Comparison of ENCODE assay signal across 11 cellular contexts in genomic region chr1:54800041-54800898, GRCh38. TPM values are rescaled to one million over a fixed set of nuclear protein-coding genes. Genes with fewer than 3 reads are reported as not detected.
DNase-seq lines count a peak whose midpoint lies in the region; ATAC-seq, FAIRE-seq and TF ChIP-seq lines count a peak whose summit lies in the region.
"Had no signal": no experiment of that assay in that cellular context is flagged by ENCODE, and none has a peak within 500 bp of the region (broad histone marks: within the 10 kb centered on the region; RNA-seq: fewer than 3 reads in every experiment).

No MANE protein-coding gene starts in this region.

- H3K36me3 ChIP-seq in liver (ENCODE audit: control insufficient read depth in 4 of 4, insufficient read depth in 3 of 4, low read depth in 1 of 4, low read length in 3 of 4) (no peaks in the 10 kb centered on the region), HepG2 (replicated peaks in 1 of 2; ENCODE audit: control insufficient read depth in 1 of 2, insufficient read depth in 2 of 2, low read length in 2 of 2) (no peaks in the 10 kb centered on the region), H1 (ENCODE audit: control insufficient read depth in 2 of 4, insufficient read depth in 4 of 4, low read length in 3 of 4) (no peaks in the 10 kb centered on the region)

- no peak for FAIRE-seq in HepG2 (lab: Jason Lieb, UNC)
- FAIRE-seq in H1 (lab: Jason Lieb, UNC), result no peak
- FAIRE-seq in HTR-8/SVneo (lab: Jason Lieb, UNC), result no peak
- FAIRE-seq: D721Med had no signal

- H3K9ac ChIP-seq in liver (ENCODE audit: low read depth in 1 of 2, low read length in 2 of 2) (no peak overlapping the region), HepG2 (ENCODE audit: insufficient read depth, low read depth, low read length) (no peak overlapping the region), H1 (replicated peaks in 1 of 4; ENCODE audit: extremely low read depth in 1 of 4, low read depth in 3 of 4, low read length in 3 of 4) (no peak overlapping the region)

- H2BK120ac ChIP-seq in H1 (replicated peaks; ENCODE audit: low read depth, low read length), result no peak overlapping the region

- TF ChIP-seq RAD21 in liver (IDR thresholded peaks at IDR 0.05), result no peak
- no peak for TF ChIP-seq RAD21 in HepG2 (CRISPR knock-in tag; IDR thresholded peaks at IDR 0.05)
- no peak for TF ChIP-seq RAD21 in H1 (IDR thresholded peaks at IDR 0.05 in 1 of 2, conservative IDR thresholded peaks at IDR 0.05 in 1 of 2; ENCODE audit: low read depth in 2 of 2, low read length in 2 of 2)

- POLR2A ChIA-PET in HepG2 (lab: Yijun Ruan, JAX) (no interaction called here), H1 (lab: Charles Lee; ENCODE audit: partially characterized antibody) (interaction anchor here (1.0 to 1.8 kb wide), 5 partner anchors 13 to 126 kb away, joined by 3 to 5 read pairs (median 4); no protein-coding TSS in a partner anchor)

- no TSS peak for BruUV-seq in HepG2 (replicated peaks; lab: Mats Ljungman, UMichigan)

- TF ChIP-seq POLR2A in HepG2 (IDR thresholded peaks at IDR 0.05; ENCODE audit: insufficient read depth in 1 of 2, low read depth in 2 of 2, low read length in 2 of 2), result no peak
- TF ChIP-seq POLR2A in H1 (IDR thresholded peaks at IDR 0.05; ENCODE audit: control extremely low read depth in 1 of 2, low read depth in 2 of 2, low read length in 2 of 2), result no peak

- intact Hi-C loops in HepG2 (cut with micrococcal nuclease; ENCODE audit: unreplicated experiment) (no loop called here), natural killer cell (cut with micrococcal nuclease) (loop anchor here (5.0 kb wide), 1 partner anchor 728 kb away; no protein-coding TSS in a partner anchor)

- H3K4me1 ChIP-seq in liver (ENCODE audit: control insufficient read depth in 4 of 4, insufficient read depth in 4 of 4, low read length in 3 of 4) (peaks cover 18 to 48% (median 34%) of the 10 kb centered on the region in 4 donors), HepG2 (ENCODE audit: insufficient read depth, low read length) (peaks cover 41% of the 10 kb centered on the region), H1 (replicated peaks in 1 of 4; ENCODE audit: control insufficient read depth in 3 of 4, insufficient read depth in 4 of 4, low read length in 3 of 4) (peaks cover 3 to 9% (median 7%) of the 10 kb centered on the region in 4 experiments; a peak in 6 of 7 replicates)

- no peak overlapping the region for H3K23ac ChIP-seq in H1 (ENCODE audit: insufficient read length)

- no peak for ATAC-seq in HepG2
- ATAC-seq in natural killer cell, result no peak
- ATAC-seq in GM21360 (IDR thresholded peaks at IDR 0.05; ENCODE audit: unreplicated experiment), result no peak

- H4K5ac ChIP-seq in H1 (ENCODE audit: insufficient read length, low read depth, low read length), result no peak overlapping the region

- no peak overlapping the region for H3K14ac ChIP-seq in H1 (ENCODE audit: insufficient read length)

- H4K20me1 ChIP-seq in HepG2 (ENCODE audit: insufficient read depth, low read length) (no peaks in the 10 kb centered on the region), H1 (replicated peaks in 1 of 2; ENCODE audit: control insufficient read depth in 1 of 2, insufficient read depth in 2 of 2, low read length in 2 of 2) (no peaks in the 10 kb centered on the region)

- H3K4me3 ChIP-seq in liver (ENCODE audit: low read depth in 1 of 3, low read length in 3 of 3) (peak overlapping the region; percentile 58 to 82 (median 70)), HepG2 (replicated peaks in 1 of 3; ENCODE audit: insufficient read depth in 1 of 3, low read depth in 2 of 3, low read length in 3 of 3) (no peak overlapping the region), H1 (ENCODE audit: extremely low read depth in 1 of 4, insufficient read depth in 2 of 4, low read depth in 3 of 4, low read length in 4 of 4) (peak overlapping the region; percentile 19 to 51 (median 22); a peak in 5 of 8 replicates)

- no peak for TF ChIP-seq CTCF in liver (IDR thresholded peaks at IDR 0.05; ENCODE audit: low read depth, low read length, missing input control)
- TF ChIP-seq CTCF in HepG2 (CRISPR knock-in tag; IDR thresholded peaks at IDR 0.05), result no peak
- TF ChIP-seq CTCF in H1 (IDR thresholded peaks at IDR 0.05; ENCODE audit: control extremely low read depth in 1 of 3, insufficient read depth in 1 of 3, low read depth in 1 of 3, low read length in 3 of 3), result no peak
- TF ChIP-seq CTCF in natural killer cell (IDR thresholded peaks at IDR 0.05), result no peak

- H3K4me3 Mint-ChIP-seq in natural killer cell, result peak overlapping the region; percentile 92

- peak overlapping the region; percentile 32; the same call in 1 of the 2 replicates for H3K18ac ChIP-seq in H1 (ENCODE audit: extremely low read depth, low read length)

- TF ChIP-seq EP300 in HepG2 (IDR thresholded peaks at IDR 0.05; ENCODE audit: low read depth in 2 of 2, low read length in 2 of 2) (no peak), HepG2 (CRISPR knock-in tag; IDR thresholded peaks at IDR 0.05; ENCODE audit: borderline replicate concordance) (no peak), H1 (IDR thresholded peaks at IDR 0.05; ENCODE audit: borderline replicate concordance in 1 of 2, low read depth in 2 of 2, low read length in 2 of 2) (no peak)

- no peak overlapping the region; the same call in 1 of the 2 replicates for H2AK5ac ChIP-seq in H1 (ENCODE audit: low read depth, low read length)

- no peak overlapping the region for H3K56ac ChIP-seq in H1 (replicated peaks; ENCODE audit: insufficient read length, low read depth, low read length)

- peak overlapping the region; percentile 94; the same call in 1 of the 2 replicates for H4K8ac ChIP-seq in H1 (ENCODE audit: extremely low read depth, insufficient read depth, low read length)

- no peaks in the 10 kb centered on the region for H3K9me3 Mint-ChIP-seq in natural killer cell

- H2BK12ac ChIP-seq in H1 (ENCODE audit: low read depth, low read length), result 0 out of 2 replicates have a peak overlapping the region, but pooled peaks have one; percentile 39

- no peaks in the 10 kb centered on the region for H3K9me3 ChIP-seq in liver (ENCODE audit: control insufficient read depth in 4 of 4, low read length in 3 of 4)
- no peaks in the 10 kb centered on the region for H3K9me3 ChIP-seq in HepG2 (ENCODE audit: low read length)
- H3K9me3 ChIP-seq in H1 (ENCODE audit: insufficient read depth in 2 of 2, low read depth in 1 of 2, low read length in 1 of 2), result no peaks in the 10 kb centered on the region

- peaks cover 3% of the 10 kb centered on the region; the same call in 1 of the 2 replicates for H3K23me2 ChIP-seq in H1 (ENCODE audit: low read depth, low read length)

- H3K79me2 ChIP-seq in HepG2 (ENCODE audit: insufficient read depth, low read length) (no peaks in the 10 kb centered on the region), H1 (ENCODE audit: control insufficient read depth in 1 of 2, insufficient read depth in 2 of 2, low read length in 2 of 2) (no peaks in the 10 kb centered on the region)

- in situ Hi-C loops in HepG2 (cut with HindIII; ENCODE audit: extremely low pct_ligation_motif_present, low pct_unique_long_range_greater_than_20kb), result no loop called here

- no peak overlapping the region for H2BK20ac ChIP-seq in H1 (ENCODE audit: low read length)

- no peak overlapping the region for H2BK5ac ChIP-seq in H1 (ENCODE audit: low read depth, low read length)

- WGBS in liver, result 50% methylated on average over 39 of the region's 39 CpGs
- WGBS in HepG2 (ENCODE audit: low lambda C conversion rate), result 90% methylated on average over 16 of the region's 39 CpGs
- WGBS in H1 (ENCODE audit: extremely low coverage in 1 of 2, insufficient coverage in 1 of 2, insufficient read length in 1 of 2, insufficient replicate concordance in 2 of 2, low coverage in 1 of 2, low lambda C conversion rate in 2 of 2, missing lambda C conversion rate in 1 of 2), 2 experiments, result 87% methylated on average over 35 of the region's 39 CpGs; no CpG with 5 or more reads in 1 of the 2 experiments

- no peaks in the 10 kb centered on the region for H3K27me3 Mint-ChIP-seq in natural killer cell (ENCODE audit: low read depth in 2 of 2)

- H3K4ac ChIP-seq in H1 (replicated peaks; ENCODE audit: insufficient read length, low read depth, low read length), result no peak overlapping the region

- H3K4me2 ChIP-seq in HepG2 (ENCODE audit: low read depth, low read length) (no peak overlapping the region), H1 (ENCODE audit: insufficient read depth in 1 of 2, low read depth in 2 of 2, low read length in 2 of 2) (peak overlapping the region; percentile 59)

- peak overlapping the region; percentile 91 to 95 for H3K27ac Mint-ChIP-seq in natural killer cell

- H3K79me1 ChIP-seq in H1 (ENCODE audit: low read depth, low read length), result no peaks in the 10 kb centered on the region; the same call in 1 of the 2 replicates

- no peaks in the 10 kb centered on the region for H3K27me3 ChIP-seq in liver (ENCODE audit: control insufficient read depth in 4 of 4, insufficient read depth in 4 of 4, low read length in 3 of 4)
- H3K27me3 ChIP-seq in HepG2 (ENCODE audit: control insufficient read depth in 1 of 2, insufficient read depth in 2 of 2, low read length in 2 of 2), result no peaks in the 10 kb centered on the region
- peaks cover 5 to 23% (median 16%) of the 10 kb centered on the region in 4 experiments; a peak in 6 of 7 replicates for H3K27me3 ChIP-seq in H1 (replicated peaks in 1 of 4; ENCODE audit: control insufficient read depth in 3 of 4, extremely low read depth in 1 of 4, insufficient read depth in 3 of 4, low read length in 3 of 4)

- H2AFZ ChIP-seq in HepG2 (ENCODE audit: low read length) (no peak overlapping the region), H1 (ENCODE audit: low read length) (peak overlapping the region; percentile 69; the same call in 1 of the 2 replicates)

- H4K91ac ChIP-seq in H1 (replicated peaks; ENCODE audit: insufficient read length, low read length), result peak overlapping the region; percentile 75

- no peaks in the 10 kb centered on the region for H3K36me3 Mint-ChIP-seq in natural killer cell

- DNase-seq in HepG2 (ENCODE audit: low spot score) (no peak), H1 (ENCODE audit: low read depth in 1 of 2, low spot score in 2 of 2) (peak in 1 of 2 experiments; percentile 60), natural killer cell (peak; percentile 12), HTR-8/SVneo (ENCODE audit: insufficient read length, low spot score) (no peak), SW 1271 (lab: John Stamatoyannopoulos, UW) (no peak), NCI-H748 treated with DMSO at 0.1 percent for 48 hours (lab: John Stamatoyannopoulos, UW) (no peak)
- DNase-seq: erythroblast, posterior cingulate gyrus had no signal

- H3K4me1 Mint-ChIP-seq in natural killer cell, result peaks cover 84 to 88% of the 10 kb centered on the region in 2 donors

- peak overlapping the region; percentile 55 to 57 for H3K27ac ChIP-seq in liver (ENCODE audit: low read depth in 1 of 2, low read length in 2 of 2)
- no peak overlapping the region for H3K27ac ChIP-seq in HepG2 (ENCODE audit: extremely low read length, insufficient read depth, low read length)
- no peak overlapping the region for H3K27ac ChIP-seq in H1 (ENCODE audit: low read depth, low read length)

- CTCF ChIA-PET in HepG2 (lab: Yijun Ruan, JAX; ENCODE audit: low intra/inter-chr PET ratio, low total read pairs) (no interaction called here), H1 (lab: Charles Lee; ENCODE audit: partially characterized antibody) (interaction anchor here (0.6 to 4.3 kb wide), 34 partner anchors 9 to 688 kb away, joined by 3 to 58 read pairs (median 4); partner anchors contain the start of gene TTC4)

- H2BK15ac ChIP-seq in H1 (ENCODE audit: low read length), result peak overlapping the region; percentile 75; the same call in 1 of the 2 replicates

RNA-seq across cellular contexts. Expression of gene TTC22, which starts 0.9 kb away (rescaled TPM):
- total RNA-seq in liver (1 to 10 TPM; 2.2 to 3.5 TPM), HepG2 (2016; rRNA removed; fragmentation: Illumina TruSeq; extraction: Trizol) (not detected in 2 replicates), natural killer cell (10 to 100 TPM; 17.8 to 30.8 (median 26.5) TPM)
- polyA plus RNA-seq in liver (1 to 10 TPM in 1 of 2 donors, under 1 TPM in 1; 0.96 to 2.5 TPM), HepG2 (2011; rRNA removed) (not detected in 2 replicates), H1 (2011; rRNA removed) (1.00 and 1.7 TPM in 2 replicates)
- total RNA-seq in HepG2 (2016; cell fraction: cytosol; rRNA removed; fragmentation: Illumina TruSeq; extraction: Trizol; ENCODE audit: low read depth), result not detected in 2 replicates
- not detected in 2 replicates for total RNA-seq in HepG2 (2016; cell fraction: insoluble cytoplasmic fraction; rRNA removed; fragmentation: Illumina TruSeq; extraction: Trizol)
- total RNA-seq in HepG2 (2016; cell fraction: membrane; rRNA removed; fragmentation: Illumina TruSeq; extraction: Trizol), result not detected in 2 replicates
- total RNA-seq in HepG2 (2016; cell fraction: nucleus; rRNA removed; fragmentation: Illumina TruSeq; extraction: Trizol), result not detected in 2 replicates
- polyA plus RNA-seq in HepG2 (2011; cell fraction: cytosol; rRNA removed), result not detected in 2 replicates
- polyA plus RNA-seq in HepG2 (2011; cell fraction: nucleus; rRNA removed), result not detected in 2 replicates
- not detected in 2 replicates for polyA plus RNA-seq in HepG2 (2012)
- not detected in 2 replicates for polyA plus RNA-seq in HepG2 (2016; cell fraction: cytosol; fragmentation: Illumina TruSeq; extraction: Trizol; ENCODE audit: low read depth)
- not detected in 2 replicates for polyA plus RNA-seq in HepG2 (2016; cell fraction: insoluble cytoplasmic fraction; fragmentation: Illumina TruSeq; extraction: Trizol; ENCODE audit: low read depth)
- not detected in 2 replicates for polyA plus RNA-seq in HepG2 (2016; cell fraction: membrane; fragmentation: Illumina TruSeq; extraction: Trizol; ENCODE audit: low read depth)
- not detected in 2 replicates for polyA plus RNA-seq in HepG2 (2016; cell fraction: nucleus; fragmentation: Illumina TruSeq; extraction: Trizol; ENCODE audit: insufficient read depth, low read depth)
- polyA minus RNA-seq in HepG2 (2011; rRNA and poly(A)+ RNA removed; ENCODE audit: low replicate concordance), result 0.05 TPM in 1 of 2 replicates, not detected in the other
- polyA minus RNA-seq in HepG2 (2011; cell fraction: cytosol; rRNA and poly(A)+ RNA removed), result 1.1 TPM in 1 of 2 replicates, not detected in the other
- not detected in 2 replicates for polyA minus RNA-seq in HepG2 (2011; cell fraction: nucleus; rRNA and poly(A)+ RNA removed)
- 1.1 and 1.6 TPM in 2 replicates for total RNA-seq in H1 (2021; fragmentation: NEBNext Ultra II Directional; extraction: Animal tissue kit (Norgen Biotek cat#: 25700))
- 1.4 TPM for polyA plus RNA-seq in H1 (2011; cell fraction: cytosol; rRNA removed)
- 2.3 TPM for polyA plus RNA-seq in H1 (2011; cell fraction: nucleus; rRNA removed)
- polyA plus RNA-seq in H1 (2012, experiment 1 of 2), result 0.83 to 0.94 TPM (median 0.94 TPM) in 4 replicates
- polyA plus RNA-seq in H1 (2012, experiment 2 of 2), result 0.43 TPM
- polyA plus RNA-seq in H1 (2013, experiment 1 of 2), result 0.83 TPM
- 0.70 TPM for polyA plus RNA-seq in H1 (2013, experiment 2 of 2)
- 0.49 and 0.79 TPM in 2 replicates for polyA minus RNA-seq in H1 (2011; rRNA and poly(A)+ RNA removed)
- 0.66 TPM for polyA minus RNA-seq in H1 (2011; cell fraction: cytosol; rRNA and poly(A)+ RNA removed)
- polyA minus RNA-seq in H1 (2011; cell fraction: nucleus; rRNA and poly(A)+ RNA removed), result 0.80 TPM

RNA-seq across cellular contexts. Expression of gene PARS2, which starts 35.9 kb away (rescaled TPM):
- total RNA-seq in liver (1 to 10 TPM; 3.1 to 3.4 TPM), HepG2 (2016; rRNA removed; fragmentation: Illumina TruSeq; extraction: Trizol) (4.6 and 5.5 TPM in 2 replicates), natural killer cell (1 to 10 TPM in 1 of 3 donors, under 1 TPM in 2; 0.95 to 1.4 (median 0.96) TPM)
- polyA plus RNA-seq in liver (1 to 10 TPM; 2.1 to 4.1 TPM), HepG2 (2011; rRNA removed) (2.4 and 3.2 TPM in 2 replicates), H1 (2011; rRNA removed) (8.9 and 11.8 TPM in 2 replicates)
- 0.88 and 1.0 TPM in 2 replicates for total RNA-seq in HepG2 (2016; cell fraction: cytosol; rRNA removed; fragmentation: Illumina TruSeq; extraction: Trizol; ENCODE audit: low read depth)
- total RNA-seq in HepG2 (2016; cell fraction: insoluble cytoplasmic fraction; rRNA removed; fragmentation: Illumina TruSeq; extraction: Trizol), result 5.2 and 6.0 TPM in 2 replicates
- 2.7 and 3.2 TPM in 2 replicates for total RNA-seq in HepG2 (2016; cell fraction: membrane; rRNA removed; fragmentation: Illumina TruSeq; extraction: Trizol)
- 2.5 and 3.0 TPM in 2 replicates for total RNA-seq in HepG2 (2016; cell fraction: nucleus; rRNA removed; fragmentation: Illumina TruSeq; extraction: Trizol)
- 2.9 and 3.2 TPM in 2 replicates for polyA plus RNA-seq in HepG2 (2011; cell fraction: cytosol; rRNA removed)
- polyA plus RNA-seq in HepG2 (2011; cell fraction: nucleus; rRNA removed), result 1.8 and 2.3 TPM in 2 replicates
- 4.0 and 4.3 TPM in 2 replicates for polyA plus RNA-seq in HepG2 (2012)
- 0.36 and 0.53 TPM in 2 replicates for polyA plus RNA-seq in HepG2 (2016; cell fraction: cytosol; fragmentation: Illumina TruSeq; extraction: Trizol; ENCODE audit: low read depth)
- polyA plus RNA-seq in HepG2 (2016; cell fraction: insoluble cytoplasmic fraction; fragmentation: Illumina TruSeq; extraction: Trizol; ENCODE audit: low read depth), result 4.1 and 5.5 TPM in 2 replicates
- 1.5 TPM in 2 replicates for polyA plus RNA-seq in HepG2 (2016; cell fraction: membrane; fragmentation: Illumina TruSeq; extraction: Trizol; ENCODE audit: low read depth)
- polyA plus RNA-seq in HepG2 (2016; cell fraction: nucleus; fragmentation: Illumina TruSeq; extraction: Trizol; ENCODE audit: insufficient read depth, low read depth), result 2.1 and 2.7 TPM in 2 replicates
- 10.2 and 10.5 TPM in 2 replicates for polyA minus RNA-seq in HepG2 (2011; rRNA and poly(A)+ RNA removed; ENCODE audit: low replicate concordance)
- 3.4 and 3.9 TPM in 2 replicates for polyA minus RNA-seq in HepG2 (2011; cell fraction: cytosol; rRNA and poly(A)+ RNA removed)
- 5.3 and 7.2 TPM in 2 replicates for polyA minus RNA-seq in HepG2 (2011; cell fraction: nucleus; rRNA and poly(A)+ RNA removed)
- 10.0 and 10.4 TPM in 2 replicates for total RNA-seq in H1 (2021; fragmentation: NEBNext Ultra II Directional; extraction: Animal tissue kit (Norgen Biotek cat#: 25700))
- polyA plus RNA-seq in H1 (2011; cell fraction: cytosol; rRNA removed), result 8.8 TPM
- 7.3 TPM for polyA plus RNA-seq in H1 (2011; cell fraction: nucleus; rRNA removed)
- polyA plus RNA-seq in H1 (2012, experiment 1 of 2), result 9.4 to 12.3 TPM (median 11.0 TPM) in 4 replicates
- polyA plus RNA-seq in H1 (2012, experiment 2 of 2), result 14.0 TPM
- 6.6 TPM for polyA plus RNA-seq in H1 (2013, experiment 1 of 2)
- polyA plus RNA-seq in H1 (2013, experiment 2 of 2), result 6.2 TPM
- 13.0 and 15.7 TPM in 2 replicates for polyA minus RNA-seq in H1 (2011; rRNA and poly(A)+ RNA removed)
- polyA minus RNA-seq in H1 (2011; cell fraction: cytosol; rRNA and poly(A)+ RNA removed), result 7.8 TPM
- 7.3 TPM for polyA minus RNA-seq in H1 (2011; cell fraction: nucleus; rRNA and poly(A)+ RNA removed)

Comparison
In these comparisons a context has a peak if more than half of its experiments do, and no peak if none do; other contexts are left out.
1. H3K27ac ChIP-seq: peak in liver (2 of 2); none in HepG2 (single experiment) and H1 (single experiment).
2. H3K4me3 ChIP-seq: peak in liver (3 of 3) and H1 (4 of 4); none in HepG2 (0 of 3).